23 cellular contexts compared by ENCODE assay signal in genomic region chr6:11761744-11762620, GRCh38. TPM values are rescaled to one million over a fixed set of nuclear protein-coding genes. Genes with fewer than 3 reads are reported as not detected.
DNase-seq lines count a peak whose midpoint lies in the region; FAIRE-seq and TF ChIP-seq lines count a peak whose summit lies in the region.
"Had no signal": no experiment of that assay in that cellular context is flagged by ENCODE, and none has a peak within 500 bp of the region (broad histone marks: within the 10 kb centered on the region; RNA-seq: fewer than 3 reads in every experiment).

No MANE protein-coding gene starts in this region.

- no peaks in the 10 kb centered on the region for H3K9me2 ChIP-seq in OCI-LY7 (ENCODE audit: insufficient read depth, low read length)

- TF ChIP-seq CTCF in OCI-LY7 (conservative IDR thresholded peaks at IDR 0.05; ENCODE audit: low read length) = no peak

- intact Hi-C loops in activated CD4-positive, alpha-beta T cell treated with anti-CD3 and anti-CD28 coated beads, Interleukin-2, amount 10 ng/mL, durations not matched to agents 24 days and 14 days (cut with micrococcal nuclease) = no loop called here
- intact Hi-C loops in OCI-LY7 (cut with micrococcal nuclease; ENCODE audit: unreplicated experiment) = no loop called here

- H3K4me3 ChIP-seq in OCI-LY7 (ENCODE audit: low read depth, low read length, poor library complexity, severe bottlenecking) = no peak overlapping the region
- H3K4me3 ChIP-seq: GM23338, psoas muscle had no signal

- FAIRE-seq in RCC 7860 (lab: Jason Lieb, UNC) = no peak
- FAIRE-seq: GM18507, HepG2 had no signal

- H3K9me3 ChIP-seq in OCI-LY7 (ENCODE audit: low read length) = no peaks in the 10 kb centered on the region
- H3K9me3 ChIP-seq: psoas muscle had no signal

- DNase-seq in Caki2 (ENCODE audit: low read depth) (peak; percentile 62), RCC 7860 (ENCODE audit: low spot score) (peak; percentile 49), kidney tubule cell (ENCODE audit: low spot score) (peak; percentile 90), renal cortical epithelial cell (ENCODE audit: low read depth) (peak; percentile 94), OCI-LY7 (ENCODE audit: low spot score) (no peak), DMS 273 treated with DMSO at 0.1 percent for 48 hours (lab: John Stamatoyannopoulos, UW) (no peak), NAMALWA (ENCODE audit: low spot score) (no peak)
- no peak for DNase-seq in activated CD4-positive, alpha-beta T cell treated with anti-CD3 and anti-CD28 coated beads, Interleukin-2, amount 10 ng/mL, durations not matched to agents 24 days and 14 days
- DNase-seq: activated CD4-positive, alpha-beta T cell treated with anti-CD3 and anti-CD28 coated beads, Interleukin-2, amount 50 U/mL, for 48 hours; activated naive CD4-positive, alpha-beta T cell treated with anti-CD3 and anti-CD28 coated beads for 36 hours; activated T-cell treated with anti-CD3 and anti-CD28 coated beads, Interleukin-2, amount 50 U/mL, for 1 hour; DMS79; foreskin melanocyte; natural killer cell; NCI-H146; NCI-H446; psoas muscle; stimulated activated CD4-positive, alpha-beta T cell treated with anti-CD3 and anti-CD28 coated beads, Interleukin-12 subunit alpha, Interleukin-12 subunit beta, amount 100 ng/mL, for 4 hours had no signal

- peaks cover 10% of the 10 kb centered on the region for H3K4me1 Mint-ChIP-seq in activated CD4-positive, alpha-beta T cell treated with anti-CD3 and anti-CD28 coated beads, Interleukin-2, amount 10 ng/mL, durations not matched to agents 24 days and 14 days
- H3K4me1 Mint-ChIP-seq: natural killer cell had no signal

- H3K36me3 Mint-ChIP-seq in activated CD4-positive, alpha-beta T cell treated with anti-CD3 and anti-CD28 coated beads, Interleukin-2, amount 10 ng/mL, durations not matched to agents 24 days and 14 days (ENCODE audit: low read depth) = peaks cover 3% of the 10 kb centered on the region
- H3K36me3 Mint-ChIP-seq: natural killer cell had no signal

- no peaks in the 10 kb centered on the region for H3K27me3 Mint-ChIP-seq in activated CD4-positive, alpha-beta T cell treated with anti-CD3 and anti-CD28 coated beads, Interleukin-2, amount 10 ng/mL, durations not matched to agents 24 days and 14 days

- no peak overlapping the region for H3K4me2 ChIP-seq in OCI-LY7 (ENCODE audit: low read length)
- H3K4me2 ChIP-seq: GM23338 had no signal

- no peaks in the 10 kb centered on the region for H4K20me1 ChIP-seq in OCI-LY7 (ENCODE audit: insufficient read depth, low read length)

- CTCF ChIA-PET in OCI-LY7 (lab: Charles Lee; ENCODE audit: unreplicated experiment) = no interaction called here

- no peaks in the 10 kb centered on the region for H3K36me3 ChIP-seq in OCI-LY7 (ENCODE audit: insufficient read depth, low read length)

- in situ Hi-C loops in Caki2 (cut with HindIII; ENCODE audit: low pct_unique_long_range_greater_than_20kb, low sequenced_read_pairs) = no loop called here

- no peak overlapping the region for H3K4me3 Mint-ChIP-seq in activated CD4-positive, alpha-beta T cell treated with anti-CD3 and anti-CD28 coated beads, Interleukin-2, amount 10 ng/mL, durations not matched to agents 24 days and 14 days
- H3K4me3 Mint-ChIP-seq: activated naive CD4-positive, alpha-beta T cell treated with anti-CD3 and anti-CD28 coated beads for 36 hours; dendritic cell treated with granulocyte-macrophage colony-stimulating factor and Interleukin-4, amounts not matched to agents 40 ng/mL and 50 ng/mL, for 4 days; GM23338; natural killer cell had no signal

- BruUV-seq in OCI-LY7 (replicated peaks; lab: Mats Ljungman, UMichigan) = no TSS peak

- no peak overlapping the region for H3K27ac ChIP-seq in OCI-LY7 (ENCODE audit: low read depth, low read length, poor library complexity, severe bottlenecking)
- H3K27ac ChIP-seq: psoas muscle had no signal

- no peaks in the 10 kb centered on the region for H3K79me2 ChIP-seq in OCI-LY7 (ENCODE audit: insufficient read depth, low read depth, low read length)

- no peaks in the 10 kb centered on the region for H3K4me1 ChIP-seq in OCI-LY7 (ENCODE audit: insufficient read depth, low read length, poor library complexity, severe bottlenecking)
- H3K4me1 ChIP-seq: psoas muscle had no signal

- H3K9me3 Mint-ChIP-seq in activated CD4-positive, alpha-beta T cell treated with anti-CD3 and anti-CD28 coated beads, Interleukin-2, amount 10 ng/mL, durations not matched to agents 24 days and 14 days = peaks cover 15% of the 10 kb centered on the region
- H3K9me3 Mint-ChIP-seq: GM23338, natural killer cell had no signal

- POLR2A ChIA-PET in OCI-LY7 (lab: Charles Lee) = no interaction called here

- H3K27ac Mint-ChIP-seq in activated CD4-positive, alpha-beta T cell treated with anti-CD3 and anti-CD28 coated beads, Interleukin-2, amount 10 ng/mL, durations not matched to agents 24 days and 14 days = no peak overlapping the region
- H3K27ac Mint-ChIP-seq: activated naive CD4-positive, alpha-beta T cell treated with anti-CD3 and anti-CD28 coated beads for 36 hours; dendritic cell treated with granulocyte-macrophage colony-stimulating factor and Interleukin-4, amounts not matched to agents 40 ng/mL and 50 ng/mL, for 4 days; GM23338; natural killer cell had no signal

- no peak overlapping the region for H2AFZ ChIP-seq in OCI-LY7 (ENCODE audit: low read length)

RNA-seq across cellular contexts. Expression of gene ADTRP, which starts 16.6 kb away (rescaled TPM):
- not detected in 2 replicates for total RNA-seq in Caki2 (2014; rRNA removed; shearing (Covaris generic); ENCODE audit: low replicate concordance)
- total RNA-seq in renal cortical epithelial cell (1.4 and 7.1 TPM in 2 replicates), OCI-LY7 (2022) (not detected in 2 replicates)
- 4.7 and 5.3 TPM in 2 replicates for total RNA-seq in activated CD4-positive, alpha-beta T cell treated with anti-CD3 and anti-CD28 coated beads, Interleukin-2, amount 10 ng/mL, durations not matched to agents 24 days and 14 days
- total RNA-seq in OCI-LY7 (2014; rRNA removed; shearing (Covaris generic)) = not detected in 2 replicates
- total RNA-seq: GM23338, HepG2, psoas muscle, Right ventricle myocardium inferior had no signal

Comparison
In these comparisons a context has a peak if more than half of its experiments do, and no peak if none do; other contexts are left out.
1. DNase-seq: peak in Caki2 (single experiment), RCC 7860 (single experiment), kidney tubule cell (single experiment) and renal cortical epithelial cell (single experiment); none in activated CD4-positive, alpha-beta T cell treated with anti-CD3 and anti-CD28 coated beads, Interleukin-2, amount 10 ng/mL, durations not matched to agents 24 days and 14 days (single experiment), OCI-LY7 (single experiment), DMS 273 treated with DMSO at 0.1 percent for 48 hours (single experiment) and NAMALWA (single experiment).